ENCODE assay signal across 8 cellular contexts in genomic region chr16:29820271-29820701, GRCh38. TPM values are rescaled to one million over a fixed set of nuclear protein-coding genes. Genes with fewer than 3 reads are reported as not detected.
A peak's percentile ranks its signal among the peaks of the same experiment; 100 is the strongest.
DNase-seq lines count a peak whose midpoint lies in the region; ATAC-seq and TF ChIP-seq lines count a peak whose summit lies in the region.

TSS of gene MVP (plus strand) at chr16:29820462. CDS start at chr16:29830550, 10,088 bp downstream.

- H4K20me1 ChIP-seq in hepatocyte (ENCODE audit: insufficient read depth, poor library complexity, severe bottlenecking), result peaks cover 3% of the 10 kb centered on the region

- TF ChIP-seq CTCF in astrocyte of the spinal cord (IDR thresholded peaks at IDR 0.05; ENCODE audit: low read depth, low read length) (no peak), hepatocyte (IDR thresholded peaks at IDR 0.05; ENCODE audit: poor library complexity) (no peak)

- peaks cover 33 to 88% (median 63%) of the 10 kb centered on the region in 4 donors for H3K4me1 Mint-ChIP-seq in CD4-positive, alpha-beta memory T cell

- H3K36me3 Mint-ChIP-seq in CD4-positive, alpha-beta memory T cell, result peaks cover 23 to 42% of the 10 kb centered on the region in 2 donors

- ATAC-seq in HG02610 (IDR thresholded peaks at IDR 0.05; ENCODE audit: unreplicated experiment) (peak; percentile 32), HG03432 (IDR thresholded peaks at IDR 0.05; ENCODE audit: unreplicated experiment) (no peak), GM19035 (IDR thresholded peaks at IDR 0.05; ENCODE audit: unreplicated experiment) (no peak)

- H3K27ac ChIP-seq in CD4-positive, alpha-beta memory T cell (ENCODE audit: low read depth, low read length), result peak within 1 kb of the TSS; percentile 86
- H3K27ac ChIP-seq in SK-N-MC, result peak within 1 kb of the TSS; percentile 19
- peak within 1 kb of the TSS; percentile 90 for H3K27ac ChIP-seq in hepatocyte
- H3K27ac ChIP-seq in skeletal muscle tissue (ENCODE audit: low read depth, low read length), result peak within 1 kb of the TSS; percentile 93

- peaks cover 12% of the 10 kb centered on the region for H3K36me3 ChIP-seq in CD4-positive, alpha-beta memory T cell (ENCODE audit: insufficient read depth, low read length)
- H3K36me3 ChIP-seq in SK-N-MC (ENCODE audit: insufficient read depth, low read length), result peaks cover 28% of the 10 kb centered on the region
- no peaks in the 10 kb centered on the region for H3K36me3 ChIP-seq in hepatocyte (replicated peaks; ENCODE audit: insufficient read depth, low read depth)
- peaks cover 14 to 17% (median 16%) of the 10 kb centered on the region in 3 donors for H3K36me3 ChIP-seq in skeletal muscle tissue (ENCODE audit: control insufficient read depth in 3 of 3, insufficient read depth in 3 of 3, low read length in 3 of 3)

- H3K27me3 Mint-ChIP-seq in CD4-positive, alpha-beta memory T cell, result peaks cover 0 to 2% of the 10 kb centered on the region in 2 donors

- H3K9ac ChIP-seq in SK-N-MC (ENCODE audit: insufficient read length) (peak within 1 kb of the TSS; percentile 55), skeletal muscle tissue (ENCODE audit: low read depth in 1 of 3, low read length in 3 of 3) (peak within 1 kb of the TSS; percentile 75 to 92 (median 88))

- peaks cover 66% of the 10 kb centered on the region for H3K79me2 ChIP-seq in hepatocyte

- H3K4me3 Mint-ChIP-seq in CD4-positive, alpha-beta memory T cell, result peak within 1 kb of the TSS; percentile 97 to 99 (median 98)

- no peaks in the 10 kb centered on the region for H3K27me3 ChIP-seq in CD4-positive, alpha-beta memory T cell (ENCODE audit: insufficient read depth, low read length)
- no peaks in the 10 kb centered on the region for H3K27me3 ChIP-seq in hepatocyte
- H3K27me3 ChIP-seq in skeletal muscle tissue (ENCODE audit: control insufficient read depth in 3 of 3, insufficient read depth in 3 of 3, low read length in 3 of 3), result no peaks in the 10 kb centered on the region

- no peak within 1 kb of the TSS for H2AFZ ChIP-seq in hepatocyte

- peak; percentile 36 to 52 (median 47) for DNase-seq in CD4-positive, alpha-beta memory T cell
- DNase-seq in SK-N-MC (ENCODE audit: low read depth, low spot score) (no peak), astrocyte of the spinal cord (ENCODE audit: low read depth, low spot score) (peak; percentile 66), hepatocyte (ENCODE audit: low spot score) (peak; percentile 86)

- intact Hi-C loops in CD4-positive, alpha-beta memory T cell (cut with micrococcal nuclease), result loop anchor here (1.0 kb wide), 1 partner anchor 28 kb away; no protein-coding TSS in a partner anchor

- POLR2A ChIA-PET in CD4-positive, alpha-beta memory T cell (lab: Charles Lee; ENCODE audit: partially characterized antibody), result interaction anchor here (0.7 to 24.0 kb wide), 15 partner anchors 9 to 175 kb away, joined by 3 to 522 read pairs (median 4); partner anchors contain the start of genes C16orf54, CDIPT, KIF22 and MAZ

- H3K9me2 ChIP-seq in hepatocyte (replicated peaks; ENCODE audit: insufficient read depth), result no peaks in the 10 kb centered on the region

- 2% methylated on average over 4 of the region's 4 CpGs for WGBS in hepatocyte (ENCODE audit: low lambda C conversion rate, missing lambda C conversion rate)

- CTCF ChIA-PET in CD4-positive, alpha-beta memory T cell (lab: Charles Lee; ENCODE audit: partially characterized antibody), result interaction anchor here (1.0 to 8.2 kb wide), 9 partner anchors 12 to 129 kb away, joined by 3 to 129 read pairs (median 6); no protein-coding TSS in a partner anchor

- in situ Hi-C loops in astrocyte of the spinal cord (cut with HindIII; ENCODE audit: low sequenced_read_pairs), result no loop called here

- H3K9me3 ChIP-seq in CD4-positive, alpha-beta memory T cell (ENCODE audit: control insufficient read depth in 1 of 2, low read length in 2 of 2), result no peaks in the 10 kb centered on the region
- H3K9me3 ChIP-seq in SK-N-MC (ENCODE audit: low read depth, low read length) (no peaks in the 10 kb centered on the region), hepatocyte (ENCODE audit: low read depth) (no peaks in the 10 kb centered on the region), skeletal muscle tissue (ENCODE audit: control insufficient read depth in 3 of 3, low read length in 3 of 3) (no peaks in the 10 kb centered on the region)

- no peaks in the 10 kb centered on the region for H3K9me3 Mint-ChIP-seq in CD4-positive, alpha-beta memory T cell

- H3K4me3 ChIP-seq in CD4-positive, alpha-beta memory T cell (ENCODE audit: low read length in 2 of 2), result peak within 1 kb of the TSS; percentile 92 to 99
- H3K4me3 ChIP-seq in SK-N-MC (peak within 1 kb of the TSS; percentile 74), astrocyte of the spinal cord (ENCODE audit: low read depth, low read length) (peak within 1 kb of the TSS; percentile 65), hepatocyte (peak within 1 kb of the TSS; percentile 48), skeletal muscle tissue (ENCODE audit: low read length in 3 of 3) (peak within 1 kb of the TSS; percentile 85 to 94 (median 89))

- H3K4me1 ChIP-seq in CD4-positive, alpha-beta memory T cell (ENCODE audit: insufficient read depth, low read length), result peaks cover 83% of the 10 kb centered on the region
- H3K4me1 ChIP-seq in hepatocyte (ENCODE audit: insufficient read depth), result peaks cover 52% of the 10 kb centered on the region
- peaks cover 59 to 69% (median 63%) of the 10 kb centered on the region in 3 donors for H3K4me1 ChIP-seq in skeletal muscle tissue (ENCODE audit: control insufficient read depth in 3 of 3, insufficient read depth in 3 of 3, low read length in 3 of 3)

- peak within 1 kb of the TSS; percentile 83 for H3K4me2 ChIP-seq in hepatocyte

- H3K27ac Mint-ChIP-seq in CD4-positive, alpha-beta memory T cell, result peak within 1 kb of the TSS; percentile 91 to 97 (median 96)

RNA-seq across cellular contexts. Expression of gene MVP, which starts in this region (rescaled TPM):
- 100 to 1,000 TPM; 145 to 146 TPM for total RNA-seq in CD4-positive, alpha-beta memory T cell
- polyA plus RNA-seq in CD4-positive, alpha-beta memory T cell, result 100 to 1,000 TPM; 172 to 187 TPM
- 80.0 and 121 TPM in 2 replicates for total RNA-seq in hepatocyte
- polyA plus RNA-seq in hepatocyte, result 140 and 146 TPM in 2 replicates
- 28.2 TPM for total RNA-seq in skeletal muscle tissue

Comparison
In these comparisons a context has a peak if more than half of its experiments do, and no peak if none do; other contexts are left out.
1. H3K27ac ChIP-seq: peak in every context shown above with its lines; median percentile 93 in skeletal muscle tissue; 90 in hepatocyte; 86 in CD4-positive, alpha-beta memory T cell; 19 in SK-N-MC.